ENCODE assay signal across 9 cellular contexts in genomic region chrX:153981771-153982533, GRCh38.
DNase-seq lines count a peak whose midpoint lies in the region; ATAC-seq and TF ChIP-seq lines count a peak whose summit lies in the region.
"Had no signal": no experiment of that assay in that cellular context is flagged by ENCODE, and none has a peak within 500 bp of the region (broad histone marks: within the 10 kb centered on the region; RNA-seq: fewer than 3 reads in every experiment).

No MANE protein-coding gene starts in this region.

- TF ChIP-seq POLR2A in GM18505 (IDR thresholded peaks at IDR 0.05; ENCODE audit: borderline replicate concordance, extremely low read depth, insufficient read depth, insufficient read length) = no peak

- no peaks in the 10 kb centered on the region for H3K9me3 ChIP-seq in effector memory CD4-positive, alpha-beta T cell (ENCODE audit: control insufficient read depth, low read length)
- H3K9me3 ChIP-seq: thoracic aorta had no signal

- POLR2A ChIA-PET in GM10248 (lab: Yijun Ruan, JAX) = no interaction called here

- no peaks in the 10 kb centered on the region for H3K36me3 ChIP-seq in effector memory CD4-positive, alpha-beta T cell (ENCODE audit: control insufficient read depth, insufficient read depth, low read length)
- H3K36me3 ChIP-seq: thoracic aorta had no signal

- no peak for TF ChIP-seq CTCF in GM10248 (IDR thresholded peaks at IDR 0.05; ENCODE audit: control extremely low read depth, extremely low read depth, low read depth, missing control alignments)

- CTCF ChIA-PET in GM10248 (lab: Yijun Ruan, JAX) = interaction anchor here (2.8 kb wide), 1 partner anchor 31 kb away, joined by 10 read pairs; no protein-coding TSS in a partner anchor

- H3K27ac ChIP-seq in effector memory CD4-positive, alpha-beta T cell (ENCODE audit: insufficient read depth, low read length, poor library complexity, severe bottlenecking) = peak overlapping the region; percentile 69
- H3K27ac ChIP-seq: thoracic aorta had no signal

- peaks cover 4% of the 10 kb centered on the region for H3K27me3 ChIP-seq in effector memory CD4-positive, alpha-beta T cell (replicated peaks; ENCODE audit: control insufficient read depth, insufficient read depth, low read length, poor library complexity, severe bottlenecking)

- DNase-seq in GF-D8 (lab: John Stamatoyannopoulos, UW) (peak; percentile 75), UCSD-AML1 (lab: John Stamatoyannopoulos, UW; ENCODE audit: unreplicated experiment) (peak; percentile 75), smooth muscle cell of the brain vasculature (ENCODE audit: low read depth, low spot score) (peak; percentile 51), DMS 273 (lab: John Stamatoyannopoulos, UW; ENCODE audit: unreplicated experiment) (no peak), GM10248 (ENCODE audit: extremely low spot score) (no peak)
- DNase-seq in effector memory CD4-positive, alpha-beta T cell = peak; percentile 47 to 56 (median 54)

- ATAC-seq in GM21360 (IDR thresholded peaks at IDR 0.05; ENCODE audit: unreplicated experiment) (no peak), GM18505 (IDR thresholded peaks at IDR 0.05; ENCODE audit: unreplicated experiment) (no peak)

- H3K4me1 ChIP-seq in effector memory CD4-positive, alpha-beta T cell (ENCODE audit: control insufficient read depth, insufficient read depth, low read length, poor library complexity, severe bottlenecking) = peaks cover 43% of the 10 kb centered on the region

- H3K4me3 ChIP-seq in effector memory CD4-positive, alpha-beta T cell (ENCODE audit: insufficient read depth, low read depth, low read length, poor library complexity, severe bottlenecking) = no peak overlapping the region
- H3K4me3 ChIP-seq: thoracic aorta had no signal

Comparison
In these comparisons a context has a peak if more than half of its experiments do, and no peak if none do; other contexts are left out.
1. DNase-seq: peak in GF-D8 (single experiment), UCSD-AML1 (single experiment), effector memory CD4-positive, alpha-beta T cell (3 of 3) and smooth muscle cell of the brain vasculature (single experiment); none in DMS 273 (single experiment) and GM10248 (single experiment).